Comparison of ENCODE assay signal across 24 cellular contexts in the genomic region with DNA sequence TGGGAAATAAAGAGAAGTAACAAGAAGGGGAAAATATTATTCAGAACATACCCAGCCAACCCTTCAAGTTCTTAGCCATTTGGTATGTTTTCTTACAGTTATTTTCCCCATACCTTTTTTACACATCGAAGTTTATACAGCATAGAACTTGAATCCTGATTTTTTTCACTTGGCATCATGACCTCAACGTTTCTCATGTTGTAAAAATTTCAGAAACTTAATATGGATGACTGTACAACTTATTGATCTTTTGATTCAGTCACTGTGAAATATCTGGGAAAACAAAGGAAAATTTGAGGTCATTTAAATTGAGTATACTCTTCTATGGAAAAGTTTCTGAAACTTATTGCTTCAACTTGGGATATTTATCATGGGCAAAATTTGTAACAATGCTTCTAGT.
DNase-seq lines count a peak whose midpoint lies in the region; ATAC-seq and TF ChIP-seq lines count a peak whose summit lies in the region.
"Had no signal": no experiment of that assay in that cellular context is flagged by ENCODE, and none has a peak within 500 bp of the region (broad histone marks: within the 10 kb centered on the region; RNA-seq: fewer than 3 reads in every experiment).

No MANE protein-coding gene starts in this region.

- no peak for ATAC-seq in GM21381 (IDR thresholded peaks at IDR 0.05; ENCODE audit: unreplicated experiment)
- ATAC-seq: A549, GM12878 had no signal

- in situ Hi-C loops in astrocyte of the spinal cord (cut with HindIII; ENCODE audit: low sequenced_read_pairs): no loop called here

- H3K27me3 ChIP-seq in ACC112 (ENCODE audit: insufficient read depth, low read length): no peaks in the 10 kb centered on the region
- no peaks in the 10 kb centered on the region for H3K27me3 ChIP-seq in BLaER1
- no peaks in the 10 kb centered on the region for H3K27me3 ChIP-seq in Karpas-422 (ENCODE audit: low read length)

- H3K79me2 ChIP-seq in ACC112 (ENCODE audit: control insufficient read depth, insufficient read depth, low read length, unreplicated experiment) (no peaks in the 10 kb centered on the region), OCI-LY7 (ENCODE audit: insufficient read depth, low read depth, low read length) (no peaks in the 10 kb centered on the region), Karpas-422 (ENCODE audit: low read length) (no peaks in the 10 kb centered on the region)

- H3K9ac ChIP-seq in BLaER1: no peak overlapping the region
- no peak overlapping the region for H3K9ac ChIP-seq in Karpas-422 (ENCODE audit: low read length)

- H2AFZ ChIP-seq in ACC112 (ENCODE audit: low read length, unreplicated experiment) (no peak overlapping the region), OCI-LY7 (ENCODE audit: low read length) (no peak overlapping the region), Karpas-422 (ENCODE audit: low read length) (no peak overlapping the region)

- CTCF ChIA-PET in OCI-LY7 (lab: Charles Lee; ENCODE audit: unreplicated experiment): no interaction called here

- peak overlapping the region; percentile 84 for H3K27ac ChIP-seq in ACC112 (ENCODE audit: low read depth, low read length)
- H3K27ac ChIP-seq in BLaER1: peak overlapping the region; percentile 93
- no peak overlapping the region for H3K27ac ChIP-seq in OCI-LY7 (ENCODE audit: low read depth, low read length, poor library complexity, severe bottlenecking)
- no peak overlapping the region for H3K27ac ChIP-seq in Karpas-422 (ENCODE audit: low read length)
- H3K27ac ChIP-seq: 22Rv1, A549 had no signal

- POLR2A ChIA-PET in OCI-LY7 (lab: Charles Lee): interaction anchor here (1.3 kb wide), 1 partner anchor 14 kb away, joined by 3 read pairs; no protein-coding TSS in a partner anchor

- no TSS peak for BruUV-seq in OCI-LY7 (replicated peaks; lab: Mats Ljungman, UMichigan)

- H3K9me2 ChIP-seq in OCI-LY7 (ENCODE audit: insufficient read depth, low read length) (no peaks in the 10 kb centered on the region), Karpas-422 (replicated peaks; ENCODE audit: insufficient read depth, low read length) (no peaks in the 10 kb centered on the region)

- no peak overlapping the region for H3K4me3 ChIP-seq in ACC112 (ENCODE audit: low read depth, low read length)
- H3K4me3 ChIP-seq in BLaER1: no peak overlapping the region
- no peak overlapping the region for H3K4me3 ChIP-seq in astrocyte of the spinal cord (ENCODE audit: low read depth, low read length)
- H3K4me3 ChIP-seq in fibroblast of mammary gland (ENCODE audit: control insufficient read depth, low read depth, low read length): no peak overlapping the region
- H3K4me3 ChIP-seq in OCI-LY7 (ENCODE audit: low read depth, low read length, poor library complexity, severe bottlenecking): no peak overlapping the region
- no peak overlapping the region for H3K4me3 ChIP-seq in Karpas-422 (ENCODE audit: low read length)
- H3K4me3 ChIP-seq: A549, GM12878 had no signal

- no peak for TF ChIP-seq CTCF in astrocyte of the spinal cord (IDR thresholded peaks at IDR 0.05; ENCODE audit: low read depth, low read length)
- no peak for TF ChIP-seq CTCF in fibroblast of mammary gland (conservative IDR thresholded peaks at IDR 0.05; ENCODE audit: control insufficient read depth, insufficient read depth, low read depth, low read length)
- no peak for TF ChIP-seq CTCF in OCI-LY7 (conservative IDR thresholded peaks at IDR 0.05; ENCODE audit: low read length)

- H3K36me3 ChIP-seq in ACC112 (ENCODE audit: insufficient read depth, low read length): no peaks in the 10 kb centered on the region
- peaks cover 5% of the 10 kb centered on the region; the same call in 1 of the 2 replicates for H3K36me3 ChIP-seq in BLaER1
- no peaks in the 10 kb centered on the region for H3K36me3 ChIP-seq in OCI-LY7 (ENCODE audit: insufficient read depth, low read length)
- H3K36me3 ChIP-seq in Karpas-422 (ENCODE audit: insufficient read depth, low read length): no peaks in the 10 kb centered on the region

- H4K20me1 ChIP-seq in BLaER1 (no peaks in the 10 kb centered on the region), OCI-LY7 (ENCODE audit: insufficient read depth, low read length) (no peaks in the 10 kb centered on the region), Karpas-422 (ENCODE audit: insufficient read depth, low read depth, low read length) (no peaks in the 10 kb centered on the region)

- H3K4me1 ChIP-seq in ACC112 (ENCODE audit: control insufficient read depth, insufficient read depth, low read length, unreplicated experiment) (peaks cover 58% of the 10 kb centered on the region), BLaER1 (peaks cover 94% of the 10 kb centered on the region), OCI-LY7 (ENCODE audit: insufficient read depth, low read length, poor library complexity, severe bottlenecking) (no peaks in the 10 kb centered on the region), Karpas-422 (ENCODE audit: low read length) (no peaks in the 10 kb centered on the region)
- H3K4me1 ChIP-seq: A549 had no signal

- H3K4me2 ChIP-seq in BLaER1: peak overlapping the region; percentile 93
- no peak overlapping the region for H3K4me2 ChIP-seq in OCI-LY7 (ENCODE audit: low read length)
- no peak overlapping the region for H3K4me2 ChIP-seq in Karpas-422 (ENCODE audit: low read depth, low read length, poor library complexity, severe bottlenecking)
- H3K4me2 ChIP-seq: A549 had no signal

- intact Hi-C loops in OCI-LY7 (cut with micrococcal nuclease; ENCODE audit: unreplicated experiment): no loop called here

- DNase-seq in astrocyte of the spinal cord (ENCODE audit: low read depth, low spot score): peak; percentile 53
- DNase-seq in fibroblast of mammary gland (ENCODE audit: low read depth): peak; percentile 61
- no peak for DNase-seq in OCI-LY7 (ENCODE audit: low spot score)
- no peak for DNase-seq in Karpas-422
- DNase-seq: ACHN; AML-193; C1 segment of cervical spinal cord; CD4-positive, alpha-beta memory T cell; CD4-positive, CD25-positive, alpha-beta regulatory T cell; CD8-positive, alpha-beta memory T cell; COR-L47; DMS 273 treated with DMSO at 0.1 percent for 48 hours; DMS153; DMS53; DMS79; DND-41; EL; GDM1 had no signal

- peaks cover 33% of the 10 kb centered on the region for H3K9me3 ChIP-seq in BLaER1
- H3K9me3 ChIP-seq in OCI-LY7 (ENCODE audit: low read length): no peaks in the 10 kb centered on the region
- no peaks in the 10 kb centered on the region for H3K9me3 ChIP-seq in Karpas-422 (ENCODE audit: low read length)
- H3K9me3 ChIP-seq: A549 had no signal

Comparison
In these comparisons a context has a peak if more than half of its experiments do, and no peak if none do; other contexts are left out.
1. H3K27ac ChIP-seq: peak in ACC112 (single experiment) and BLaER1 (single experiment); none in OCI-LY7 (single experiment) and Karpas-422 (single experiment).
2. DNase-seq: peak in astrocyte of the spinal cord (single experiment) and fibroblast of mammary gland (single experiment); none in OCI-LY7 (single experiment) and Karpas-422 (single experiment).